In the genomic region with DNA sequence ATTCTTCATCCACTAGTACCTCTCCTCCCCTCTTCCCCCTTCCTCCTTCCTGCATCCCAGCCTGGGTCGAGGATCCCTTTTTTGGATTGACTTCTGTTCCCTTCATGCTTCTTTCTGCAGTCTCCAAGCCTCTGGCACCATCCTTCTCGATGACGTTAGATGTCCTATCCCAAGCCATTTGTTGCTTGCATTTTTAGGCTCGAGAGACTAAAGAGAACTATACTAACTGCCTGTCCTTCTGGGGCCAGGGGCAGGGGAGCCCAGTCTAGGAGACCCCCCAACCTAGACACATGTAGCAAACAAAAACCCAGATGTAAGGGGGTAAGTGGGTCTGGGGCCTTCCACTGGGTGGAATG, we compare ENCODE assay signal across 12 cellular contexts. TPM values are rescaled to one million over a fixed set of nuclear protein-coding genes. Genes with fewer than 3 reads are reported as not detected.
DNase-seq lines count a peak whose midpoint lies in the region; ATAC-seq and TF ChIP-seq lines count a peak whose summit lies in the region.
"Had no signal": no experiment of that assay in that cellular context is flagged by ENCODE, and none has a peak within 500 bp of the region (broad histone marks: within the 10 kb centered on the region; RNA-seq: fewer than 3 reads in every experiment).

No MANE protein-coding gene starts in this region.

- intact Hi-C loops in activated CD4-positive, alpha-beta memory T cell treated with anti-CD3 and anti-CD28 coated beads for 36 hours (cut with micrococcal nuclease): no loop called here
- intact Hi-C loops in testis (cut with DNase I; ENCODE audit: low total_unique reads): no loop called here

- POLR2A ChIA-PET in activated CD4-positive, alpha-beta memory T cell treated with anti-CD3 and anti-CD28 coated beads for 36 hours (lab: Charles Lee): interaction anchor here (1.4 kb wide), 1 partner anchor 15 kb away, joined by 3 read pairs; no protein-coding TSS in a partner anchor
- POLR2A ChIA-PET in activated CD4-positive, alpha-beta memory T cell treated with anti-CD3 and anti-CD28 coated beads, Interleukin-2, amount 10 ng/mL, durations not matched to agents 7 days and 5 days (lab: Charles Lee): interaction anchor here (1.0 to 1.3 kb wide), 3 partner anchors 14 to 142 kb away, joined by 3 read pairs; partner anchors contain the start of genes RECQL5 and SAP30BP

- no peak overlapping the region for H3K4me3 Mint-ChIP-seq in activated CD4-positive, alpha-beta memory T cell treated with anti-CD3 and anti-CD28 coated beads for 36 hours
- no peak overlapping the region for H3K4me3 Mint-ChIP-seq in activated CD4-positive, alpha-beta memory T cell treated with anti-CD3 and anti-CD28 coated beads, Interleukin-2, amount 10 ng/mL, durations not matched to agents 7 days and 5 days
- H3K4me3 Mint-ChIP-seq in brain: no peak overlapping the region

- CTCF ChIA-PET in activated CD4-positive, alpha-beta memory T cell treated with anti-CD3 and anti-CD28 coated beads for 36 hours (lab: Charles Lee): interaction anchor here (0.6 to 2.5 kb wide), 6 partner anchors 39 to 134 kb away, joined by 3 to 8 read pairs (median 4); no protein-coding TSS in a partner anchor
- CTCF ChIA-PET in activated CD4-positive, alpha-beta memory T cell treated with anti-CD3 and anti-CD28 coated beads, Interleukin-2, amount 10 ng/mL, durations not matched to agents 7 days and 5 days (lab: Charles Lee): interaction anchor here (0.7 to 1.8 kb wide), 2 partner anchors 21 to 55 kb away, joined by 3 to 4 read pairs; no protein-coding TSS in a partner anchor

- H3K27ac ChIP-seq in muscle layer of duodenum (ENCODE audit: low read length) (peak overlapping the region; percentile 35), testis (peak overlapping the region; percentile 9 to 58)
- H3K27ac ChIP-seq: ovary had no signal

- H3K9me3 Mint-ChIP-seq in activated CD4-positive, alpha-beta memory T cell treated with anti-CD3 and anti-CD28 coated beads for 36 hours: no peaks in the 10 kb centered on the region
- H3K9me3 Mint-ChIP-seq in activated CD4-positive, alpha-beta memory T cell treated with anti-CD3 and anti-CD28 coated beads, Interleukin-2, amount 10 ng/mL, durations not matched to agents 7 days and 5 days: no peaks in the 10 kb centered on the region
- no peaks in the 10 kb centered on the region for H3K9me3 Mint-ChIP-seq in brain

- H3K9me3 ChIP-seq in muscle layer of duodenum (ENCODE audit: control insufficient read depth in 1 of 2, low read length in 2 of 2) (no peaks in the 10 kb centered on the region), testis (no peaks in the 10 kb centered on the region)
- H3K9me3 ChIP-seq: ovary had no signal

- H3K36me3 Mint-ChIP-seq in activated CD4-positive, alpha-beta memory T cell treated with anti-CD3 and anti-CD28 coated beads for 36 hours: peaks cover 8% of the 10 kb centered on the region
- H3K36me3 Mint-ChIP-seq in activated CD4-positive, alpha-beta memory T cell treated with anti-CD3 and anti-CD28 coated beads, Interleukin-2, amount 10 ng/mL, durations not matched to agents 7 days and 5 days (ENCODE audit: low read depth): peaks cover 2% of the 10 kb centered on the region
- H3K36me3 Mint-ChIP-seq in brain: peaks cover 18% of the 10 kb centered on the region

- TF ChIP-seq CTCF in brain (conservative IDR thresholded peaks at IDR 0.05) (no peak), testis (IDR thresholded peaks at IDR 0.05) (no peak)

- 62 to 70% methylated on average over 4 of the region's 4 CpGs for WGBS in testis, 2 donors

- H3K4me1 Mint-ChIP-seq in activated CD4-positive, alpha-beta memory T cell treated with anti-CD3 and anti-CD28 coated beads for 36 hours (ENCODE audit: low read depth): peaks cover 12% of the 10 kb centered on the region
- peaks cover 8% of the 10 kb centered on the region for H3K4me1 Mint-ChIP-seq in activated CD4-positive, alpha-beta memory T cell treated with anti-CD3 and anti-CD28 coated beads, Interleukin-2, amount 10 ng/mL, durations not matched to agents 7 days and 5 days
- peaks cover 8% of the 10 kb centered on the region for H3K4me1 Mint-ChIP-seq in brain

- no peaks in the 10 kb centered on the region for H3K27me3 Mint-ChIP-seq in activated CD4-positive, alpha-beta memory T cell treated with anti-CD3 and anti-CD28 coated beads for 36 hours
- no peaks in the 10 kb centered on the region for H3K27me3 Mint-ChIP-seq in activated CD4-positive, alpha-beta memory T cell treated with anti-CD3 and anti-CD28 coated beads, Interleukin-2, amount 10 ng/mL, durations not matched to agents 7 days and 5 days
- H3K27me3 Mint-ChIP-seq in brain: no peaks in the 10 kb centered on the region

- TF ChIP-seq POLR2A in testis (IDR thresholded peaks at IDR 0.05): no peak

- H3K4me1 ChIP-seq in muscle layer of duodenum (ENCODE audit: control insufficient read depth in 1 of 2, insufficient read depth in 2 of 2, low read length in 2 of 2): peaks cover 0 to 4% of the 10 kb centered on the region in 2 donors
- peaks cover 11% of the 10 kb centered on the region for H3K4me1 ChIP-seq in testis

- peaks cover 25 to 36% of the 10 kb centered on the region in 2 donors for H3K36me3 ChIP-seq in muscle layer of duodenum (ENCODE audit: control insufficient read depth in 1 of 2, insufficient read depth in 2 of 2, low read length in 2 of 2)
- no peaks in the 10 kb centered on the region for H3K36me3 ChIP-seq in testis (ENCODE audit: low read depth, missing control alignments)
- H3K36me3 ChIP-seq: ovary had no signal

- H3K27me3 ChIP-seq in muscle layer of duodenum (ENCODE audit: low read depth, low read length): no peaks in the 10 kb centered on the region
- no peaks in the 10 kb centered on the region for H3K27me3 ChIP-seq in testis
- H3K27me3 ChIP-seq: ovary had no signal

- H3K4me3 ChIP-seq in muscle layer of duodenum (ENCODE audit: low read depth in 1 of 2, low read length in 2 of 2): no peak overlapping the region
- H3K4me3 ChIP-seq in testis: no peak overlapping the region
- H3K4me3 ChIP-seq: ovary had no signal

- H3K27ac Mint-ChIP-seq in activated CD4-positive, alpha-beta memory T cell treated with anti-CD3 and anti-CD28 coated beads for 36 hours: peak overlapping the region; percentile 34
- H3K27ac Mint-ChIP-seq in activated CD4-positive, alpha-beta memory T cell treated with anti-CD3 and anti-CD28 coated beads, Interleukin-2, amount 10 ng/mL, durations not matched to agents 7 days and 5 days: no peak overlapping the region
- peak overlapping the region in 4 of 5 experiments; percentile 0 to 85 (median 58) for H3K27ac Mint-ChIP-seq in brain

- no peak for DNase-seq in activated CD4-positive, alpha-beta memory T cell treated with anti-CD3 and anti-CD28 coated beads for 36 hours
- no peak for DNase-seq in activated CD4-positive, alpha-beta memory T cell treated with anti-CD3 and anti-CD28 coated beads, Interleukin-2, amount 10 ng/mL, durations not matched to agents 7 days and 5 days
- no peak for DNase-seq in testis
- no peak for DNase-seq in activated CD8-positive, alpha-beta memory T cell treated with anti-CD3 and anti-CD28 coated beads, Interleukin-2, amount 50 U/mL, for 48 hours
- DNase-seq in glomerular visceral epithelial cell (ENCODE audit: extremely low spot score): no peak
- DNase-seq: DMS79, kidney, NCI-H1694 had no signal

- no peak for ATAC-seq in HG03175 (IDR thresholded peaks at IDR 0.05; ENCODE audit: unreplicated experiment)

RNA-seq across cellular contexts. Expression of gene UNK, which starts 23.9 kb away (rescaled TPM):
- total RNA-seq in activated CD4-positive, alpha-beta memory T cell treated with anti-CD3 and anti-CD28 coated beads for 36 hours: 10 to 100 TPM; 21.8 to 24.7 TPM
- 10 to 100 TPM; 26.1 TPM for total RNA-seq in activated CD4-positive, alpha-beta memory T cell treated with anti-CD3 and anti-CD28 coated beads, Interleukin-2, amount 10 ng/mL, durations not matched to agents 7 days and 5 days
- polyA plus RNA-seq in brain (ENCODE audit: insufficient read depth, low read depth, low replicate concordance) (34.9 TPM), testis (ENCODE audit: insufficient read depth, low read depth, low replicate concordance) (66.7 TPM)
- total RNA-seq in testis: 10 to 100 TPM; 57.2 to 76.0 TPM

RNA-seq across cellular contexts. Expression of gene UNC13D, which starts 35.7 kb away (rescaled TPM):
- total RNA-seq in activated CD4-positive, alpha-beta memory T cell treated with anti-CD3 and anti-CD28 coated beads for 36 hours: 100 to 1,000 TPM; 135 to 139 TPM
- total RNA-seq in activated CD4-positive, alpha-beta memory T cell treated with anti-CD3 and anti-CD28 coated beads, Interleukin-2, amount 10 ng/mL, durations not matched to agents 7 days and 5 days: 100 to 1,000 TPM; 179 to 190 TPM
- polyA plus RNA-seq in brain (ENCODE audit: insufficient read depth, low read depth, low replicate concordance) (1.8 TPM), testis (ENCODE audit: insufficient read depth, low read depth, low replicate concordance) (10.2 TPM)
- total RNA-seq in testis: 10 to 100 TPM; 15.0 to 20.4 TPM

RNA-seq across cellular contexts. Expression of gene GALK1, which starts 43.5 kb away (rescaled TPM):
- 10 to 100 TPM; 69.3 to 69.7 TPM for total RNA-seq in activated CD4-positive, alpha-beta memory T cell treated with anti-CD3 and anti-CD28 coated beads for 36 hours
- total RNA-seq in activated CD4-positive, alpha-beta memory T cell treated with anti-CD3 and anti-CD28 coated beads, Interleukin-2, amount 10 ng/mL, durations not matched to agents 7 days and 5 days: 10 to 100 TPM; 40.0 to 40.6 TPM
- polyA plus RNA-seq in brain (ENCODE audit: insufficient read depth, low read depth, low replicate concordance) (26.8 TPM), testis (ENCODE audit: insufficient read depth, low read depth, low replicate concordance) (32.1 TPM)
- 10 to 100 TPM; 31.9 to 50.7 TPM for total RNA-seq in testis

RNA-seq across cellular contexts. Expression of gene WBP2, which starts 46.6 kb away (rescaled TPM):
- total RNA-seq in activated CD4-positive, alpha-beta memory T cell treated with anti-CD3 and anti-CD28 coated beads for 36 hours: 10 to 100 TPM; 79.1 to 80.6 TPM
- total RNA-seq in activated CD4-positive, alpha-beta memory T cell treated with anti-CD3 and anti-CD28 coated beads, Interleukin-2, amount 10 ng/mL, durations not matched to agents 7 days and 5 days: 100 to 1,000 TPM; 107 to 114 TPM
- polyA plus RNA-seq in brain (ENCODE audit: insufficient read depth, low read depth, low replicate concordance): 502 TPM
- 100 to 1,000 TPM in 1 of 2 donors, 10 to 100 TPM in 1; 96.1 to 127 TPM for total RNA-seq in testis
- 217 TPM for polyA plus RNA-seq in testis (ENCODE audit: insufficient read depth, low read depth, low replicate concordance)

Comparison
In these comparisons a context has a peak if more than half of its experiments do, and no peak if none do; other contexts are left out.
1. RNA of gene UNC13D, which starts 35.7 kb away (total RNA-seq): 179 to 190 TPM in activated CD4-positive, alpha-beta memory T cell treated with anti-CD3 and anti-CD28 coated beads, Interleukin-2, amount 10 ng/mL, durations not matched to agents 7 days and 5 days and 135 to 139 TPM in activated CD4-positive, alpha-beta memory T cell treated with anti-CD3 and anti-CD28 coated beads for 36 hours; 15.0 to 20.4 TPM in testis; every median in the first group is over 4 times any median in the second.